In the genomic region with DNA sequence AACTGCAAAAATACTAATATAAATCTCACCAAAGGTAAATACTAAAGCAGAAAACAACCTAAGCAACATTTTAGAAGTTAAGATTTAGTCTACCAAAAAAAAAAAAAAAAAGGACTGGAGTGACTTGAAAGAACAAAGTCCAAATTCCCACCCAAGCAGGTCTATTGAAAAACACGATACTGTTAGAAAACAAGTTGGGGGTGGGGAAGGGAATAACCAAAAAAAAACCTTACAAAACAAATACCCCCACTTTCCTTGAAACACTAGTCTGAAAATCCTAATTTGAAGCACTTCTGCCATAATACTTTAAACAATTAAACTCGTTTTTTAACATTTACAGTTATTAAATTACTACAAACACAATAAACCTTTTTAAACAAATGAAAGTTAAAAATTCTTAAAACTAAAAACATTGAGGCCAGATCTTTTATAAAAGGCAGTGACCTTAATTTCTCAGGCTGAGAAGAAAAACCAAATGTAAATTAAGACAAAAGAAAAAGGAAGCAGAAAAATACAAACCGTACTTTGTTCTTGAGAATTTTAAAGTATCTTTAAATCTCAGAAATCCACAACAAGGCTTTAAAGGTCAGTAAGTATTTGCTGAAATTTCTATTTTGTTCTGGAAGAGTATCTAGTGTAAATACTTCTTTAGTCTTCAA, we compare ENCODE assay signal across 8 cellular contexts.
A peak's percentile ranks its signal among the peaks of the same experiment; 100 is the strongest.
DNase-seq lines count a peak whose midpoint lies in the region; ATAC-seq and TF ChIP-seq lines count a peak whose summit lies in the region.

No MANE protein-coding gene starts in this region.

- peak overlapping the region; percentile 92 for H3K9ac ChIP-seq in skeletal muscle satellite cell (ENCODE audit: low read depth, low read length)

- H3K9me3 ChIP-seq in iPS DF 6.9 (ENCODE audit: control insufficient read depth, insufficient read depth, low read length): no peaks in the 10 kb centered on the region
- H3K9me3 ChIP-seq in skeletal muscle satellite cell (replicated peaks; ENCODE audit: low read length): no peaks in the 10 kb centered on the region

- CTCF ChIA-PET in BJ (lab: Yijun Ruan, JAX): interaction anchor here (0.6 to 1.2 kb wide), 7 partner anchors 10 to 493 kb away, joined by 3 to 5 read pairs (median 3); no protein-coding TSS in a partner anchor

- WGBS in iPS DF 6.9 (ENCODE audit: insufficient coverage, insufficient read length): 100% methylated on average over 1 of the region's 3 CpGs

- peak overlapping the region; percentile 97 for H3K27ac Mint-ChIP-seq in activated T-helper 17 cell treated with anti-CD3 and anti-CD28 coated beads, Interleukin-2, amount 50 U/mL, for 72 hours

- H3K36me3 ChIP-seq in BJ (ENCODE audit: control insufficient read depth, insufficient read depth, low read length) (no peaks in the 10 kb centered on the region), iPS DF 6.9 (ENCODE audit: control insufficient read depth, insufficient read depth, low read length) (no peaks in the 10 kb centered on the region), skeletal muscle satellite cell (ENCODE audit: insufficient read depth, low read length) (no peaks in the 10 kb centered on the region)

- peaks cover 36% of the 10 kb centered on the region for H3K36me3 Mint-ChIP-seq in activated T-helper 17 cell treated with anti-CD3 and anti-CD28 coated beads, Interleukin-2, amount 50 U/mL, for 72 hours (ENCODE audit: low read depth)

- no peak for ATAC-seq in activated T-helper 17 cell treated with anti-CD3 and anti-CD28 coated beads, Interleukin-2, amount 50 U/mL, for 72 hours (replicated peaks)
- ATAC-seq in HG03378 (IDR thresholded peaks at IDR 0.05; ENCODE audit: unreplicated experiment) (no peak), GM21515 (IDR thresholded peaks at IDR 0.05; ENCODE audit: unreplicated experiment) (no peak)

- H3K27ac ChIP-seq in HL-60 (replicated peaks) (peak overlapping the region; percentile 86), iPS DF 6.9 (ENCODE audit: low read length) (no peak overlapping the region)

- H3K27me3 Mint-ChIP-seq in activated T-helper 17 cell treated with anti-CD3 and anti-CD28 coated beads, Interleukin-2, amount 50 U/mL, for 72 hours: no peaks in the 10 kb centered on the region

- H3K27me3 ChIP-seq in BJ (ENCODE audit: control insufficient read depth, insufficient read depth, low read length) (no peaks in the 10 kb centered on the region), HL-60 (ENCODE audit: insufficient read depth, poor library complexity, severe bottlenecking) (no peaks in the 10 kb centered on the region), iPS DF 6.9 (ENCODE audit: control insufficient read depth, insufficient read depth, low read length) (no peaks in the 10 kb centered on the region), skeletal muscle satellite cell (ENCODE audit: control insufficient read depth, insufficient read depth, low read length) (no peaks in the 10 kb centered on the region)

- DNase-seq in BJ (ENCODE audit: low read depth): no peak
- no peak for DNase-seq in HL-60 (ENCODE audit: low read depth in 1 of 2, low spot score in 1 of 2)
- no peak for DNase-seq in iPS DF 6.9 (ENCODE audit: low read depth, low spot score)
- DNase-seq in activated CD4-positive, CD25-positive, alpha-beta regulatory T cell treated with anti-CD3 and anti-CD28 coated beads, Interleukin-2, amount 50 U/mL, for 72 hours: no peak

- H3K4me3 ChIP-seq in BJ (ENCODE audit: low read depth, low read length) (peak overlapping the region; percentile 39), HL-60 (replicated peaks; ENCODE audit: insufficient read depth, low read length) (peak overlapping the region; percentile 56), iPS DF 6.9 (ENCODE audit: low read length) (peak overlapping the region; percentile 77; the same call in 1 of the 2 replicates), skeletal muscle satellite cell (ENCODE audit: low read length) (peak overlapping the region; percentile 74)

- POLR2A ChIA-PET in BJ (lab: Charles Lee): interaction anchor here (0.6 kb wide), 1 partner anchor 32 kb away, joined by 4 read pairs; no protein-coding TSS in a partner anchor

- peak overlapping the region; percentile 79 for H3K4me2 ChIP-seq in skeletal muscle satellite cell (ENCODE audit: low read length)

- no peaks in the 10 kb centered on the region for H3K4me1 ChIP-seq in iPS DF 6.9 (ENCODE audit: control insufficient read depth, insufficient read depth, low read length)
- H3K4me1 ChIP-seq in skeletal muscle satellite cell (ENCODE audit: control insufficient read depth, insufficient read depth, low read length): peaks cover 21% of the 10 kb centered on the region

- no peaks in the 10 kb centered on the region for H3K9me3 Mint-ChIP-seq in activated T-helper 17 cell treated with anti-CD3 and anti-CD28 coated beads, Interleukin-2, amount 50 U/mL, for 72 hours

- H3K4me3 Mint-ChIP-seq in activated T-helper 17 cell treated with anti-CD3 and anti-CD28 coated beads, Interleukin-2, amount 50 U/mL, for 72 hours: peak overlapping the region; percentile 92

- no peak for TF ChIP-seq CTCF in BJ (IDR thresholded peaks at IDR 0.05; ENCODE audit: insufficient read depth, low read depth, low read length)
- no peak for TF ChIP-seq CTCF in HL-60 (IDR thresholded peaks at IDR 0.05; ENCODE audit: insufficient read depth, low read length)

- H3K4me1 Mint-ChIP-seq in activated T-helper 17 cell treated with anti-CD3 and anti-CD28 coated beads, Interleukin-2, amount 50 U/mL, for 72 hours: peaks cover 9% of the 10 kb centered on the region
